Comparison of ENCODE assay signal across 2 cellular contexts in the genomic region with DNA sequence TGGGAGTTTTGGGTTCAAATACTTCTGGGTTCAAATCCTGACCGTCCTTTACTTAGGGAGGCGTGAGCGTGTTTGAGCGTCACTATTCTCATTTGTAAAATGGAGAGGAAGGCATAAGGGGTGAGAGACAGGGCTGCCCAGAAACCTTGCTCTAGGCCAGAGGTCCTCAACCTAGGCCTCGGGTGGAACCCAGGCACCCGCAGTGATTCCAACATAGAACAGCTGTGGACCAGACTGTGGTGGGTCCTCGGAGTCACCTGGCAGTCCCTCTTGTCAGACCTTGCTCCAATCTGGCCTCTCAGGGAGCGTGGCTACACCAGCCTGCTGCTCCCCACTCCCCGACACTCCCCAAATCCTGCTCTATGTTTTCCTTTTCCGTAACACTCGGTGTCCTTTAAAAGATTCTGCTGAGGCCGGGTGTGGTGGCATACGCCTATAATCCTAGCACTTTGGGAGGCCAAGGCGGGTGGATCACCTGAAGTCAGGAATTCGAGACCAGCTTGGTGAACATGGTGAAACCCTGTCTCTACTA.
TF ChIP-seq lines count a peak whose summit lies in the region.

No MANE protein-coding gene starts in this region.

TF ChIP-seq in HepG2, 621 proteins besides CTCF, POLR2A, EP300 and RAD21 (continued from another document):
- TF ChIP-seq ZNF501 (CRISPR knock-in tag; IDR thresholded peaks at IDR 0.05) (no peak), ZNF709 (CRISPR knock-in tag; IDR thresholded peaks at IDR 0.05) (no peak), KAT7 (CRISPR knock-in tag; IDR thresholded peaks at IDR 0.05; ENCODE audit: borderline replicate concordance) (no peak), NBN (conservative IDR thresholded peaks at IDR 0.05) (no peak), ZNF121 (CRISPR knock-in tag; IDR thresholded peaks at IDR 0.05) (no peak), NFYB (CRISPR knock-in tag; IDR thresholded peaks at IDR 0.05) (no peak)
- TF ChIP-seq, protein P1, sequence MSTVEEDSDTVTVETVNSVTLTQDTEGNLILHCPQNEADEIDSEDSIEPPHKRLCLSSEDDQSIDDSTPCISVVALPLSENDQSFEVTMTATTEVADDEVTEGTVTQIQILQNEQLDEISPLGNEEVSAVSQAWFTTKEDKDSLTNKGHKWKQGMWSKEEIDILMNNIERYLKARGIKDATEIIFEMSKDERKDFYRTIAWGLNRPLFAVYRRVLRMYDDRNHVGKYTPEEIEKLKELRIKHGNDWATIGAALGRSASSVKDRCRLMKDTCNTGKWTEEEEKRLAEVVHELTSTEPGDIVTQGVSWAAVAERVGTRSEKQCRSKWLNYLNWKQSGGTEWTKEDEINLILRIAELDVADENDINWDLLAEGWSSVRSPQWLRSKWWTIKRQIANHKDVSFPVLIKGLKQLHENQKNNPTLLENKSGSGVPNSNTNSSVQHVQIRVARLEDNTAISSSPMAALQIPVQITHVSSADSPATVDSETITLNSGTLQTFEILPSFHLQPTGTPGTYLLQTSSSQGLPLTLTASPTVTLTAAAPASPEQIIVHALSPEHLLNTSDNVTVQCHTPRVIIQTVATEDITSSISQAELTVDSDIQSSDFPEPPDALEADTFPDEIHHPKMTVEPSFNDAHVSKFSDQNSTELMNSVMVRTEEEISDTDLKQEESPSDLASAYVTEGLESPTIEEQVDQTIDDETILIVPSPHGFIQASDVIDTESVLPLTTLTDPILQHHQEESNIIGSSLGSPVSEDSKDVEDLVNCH (CRISPR knock-in tag; IDR thresholded peaks at IDR 0.05) = no peak
- TF ChIP-seq, protein P2, sequence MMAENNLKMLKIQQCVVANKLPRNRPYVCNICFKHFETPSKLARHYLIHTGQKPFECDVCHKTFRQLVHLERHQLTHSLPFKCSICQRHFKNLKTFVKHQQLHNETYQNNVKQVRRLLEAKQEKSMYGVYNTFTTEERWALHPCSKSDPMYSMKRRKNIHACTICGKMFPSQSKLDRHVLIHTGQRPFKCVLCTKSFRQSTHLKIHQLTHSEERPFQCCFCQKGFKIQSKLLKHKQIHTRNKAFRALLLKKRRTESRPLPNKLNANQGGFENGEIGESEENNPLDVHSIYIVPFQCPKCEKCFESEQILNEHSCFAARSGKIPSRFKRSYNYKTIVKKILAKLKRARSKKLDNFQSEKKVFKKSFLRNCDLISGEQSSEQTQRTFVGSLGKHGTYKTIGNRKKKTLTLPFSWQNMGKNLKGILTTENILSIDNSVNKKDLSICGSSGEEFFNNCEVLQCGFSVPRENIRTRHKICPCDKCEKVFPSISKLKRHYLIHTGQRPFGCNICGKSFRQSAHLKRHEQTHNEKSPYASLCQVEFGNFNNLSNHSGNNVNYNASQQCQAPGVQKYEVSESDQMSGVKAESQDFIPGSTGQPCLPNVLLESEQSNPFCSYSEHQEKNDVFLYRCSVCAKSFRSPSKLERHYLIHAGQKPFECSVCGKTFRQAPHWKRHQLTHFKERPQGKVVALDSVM (CRISPR knock-in tag; IDR thresholded peaks at IDR 0.05) = no peak

TF ChIP-seq in H1, 55 proteins besides CTCF, POLR2A, EP300 and RAD21 (continued from another document):
- TF ChIP-seq CBX5 (IDR thresholded peaks at IDR 0.05; ENCODE audit: low read depth, low read length) = no peak
- TF ChIP-seq NANOG (IDR thresholded peaks at IDR 0.05; ENCODE audit: insufficient read depth, low read depth, low read length, poor library complexity, severe bottlenecking) = no peak
- no peak for TF ChIP-seq YY1 (IDR thresholded peaks at IDR 0.05; ENCODE audit: low read depth, low read length)
- no peak for TF ChIP-seq TAF1 (IDR thresholded peaks at IDR 0.05; ENCODE audit: low read depth, low read length)
- TF ChIP-seq HDAC2 (IDR thresholded peaks at IDR 0.05; ENCODE audit: borderline replicate concordance in 1 of 2, low read depth in 2 of 2, low read length in 2 of 2) = no peak
- TF ChIP-seq JUN (IDR thresholded peaks at IDR 0.05; ENCODE audit: low read depth, low read length) = no peak
- no peak for TF ChIP-seq BACH1 (IDR thresholded peaks at IDR 0.05; ENCODE audit: low read length)
- no peak for TF ChIP-seq CREB1 (IDR thresholded peaks at IDR 0.05)
- no peak for TF ChIP-seq GTF2F1 (IDR thresholded peaks at IDR 0.05; ENCODE audit: borderline replicate concordance, low read depth, low read length)
- no peak for TF ChIP-seq RXRA (IDR thresholded peaks at IDR 0.05; ENCODE audit: insufficient read depth, low read depth, low read length)
- no peak for TF ChIP-seq EZH2 (IDR thresholded peaks at IDR 0.05; ENCODE audit: low read depth, low read length, severe bottlenecking)
- no peak for TF ChIP-seq SP4 (IDR thresholded peaks at IDR 0.05; ENCODE audit: low read length)
